In genomic region chr15:25504307-25504706, GRCh38 we compare ENCODE assay signal across 17 cellular contexts.
DNase-seq lines count a peak whose midpoint lies in the region; ATAC-seq and TF ChIP-seq lines count a peak whose summit lies in the region.
"Had no signal": no experiment of that assay in that cellular context is flagged by ENCODE, and none has a peak within 500 bp of the region (broad histone marks: within the 10 kb centered on the region; RNA-seq: fewer than 3 reads in every experiment).

No MANE protein-coding gene starts in this region.

- no peak overlapping the region for H3K4me3 Mint-ChIP-seq in endodermal cell
- H3K4me3 Mint-ChIP-seq: activated naive CD4-positive, alpha-beta T cell treated with anti-CD3 and anti-CD28 coated beads for 36 hours; central memory CD8-positive, alpha-beta T cell; natural killer cell treated with Interleukin-12 subunit alpha and Interleukin-12 subunit beta and Interleukin-15 and Interleukin-18, amount 100 ng/mL, for 72 hours; stimulated activated naive CD8-positive, alpha-beta T cell treated with anti-CD3 and anti-CD28 coated beads, Interleukin-15, Interleukin-2, amounts not matched to agents 100 ng/mL and 50 ng/mL, for 24 hours had no signal

- no peaks in the 10 kb centered on the region for H4K20me1 ChIP-seq in smooth muscle cell (ENCODE audit: low read depth)

- H3K9ac ChIP-seq in endodermal cell (ENCODE audit: extremely low read depth, low read length, poor library complexity, severe bottlenecking): no peak overlapping the region
- no peak overlapping the region for H3K9ac ChIP-seq in smooth muscle cell (ENCODE audit: low read depth)

- peak overlapping the region; percentile 74 for H3K27ac ChIP-seq in RWPE2 (ENCODE audit: poor library complexity, severe bottlenecking)
- no peak overlapping the region for H3K27ac ChIP-seq in endodermal cell (ENCODE audit: low read depth, low read length)
- peak overlapping the region; percentile 72 for H3K27ac ChIP-seq in smooth muscle cell (ENCODE audit: low read depth)
- H3K27ac ChIP-seq in uterus: no peak overlapping the region
- H3K27ac ChIP-seq: left lung had no signal

- TF ChIP-seq POLR2A in uterus (IDR thresholded peaks at IDR 0.05): no peak

- peak overlapping the region; percentile 36 for H3K27ac Mint-ChIP-seq in endodermal cell
- H3K27ac Mint-ChIP-seq: activated naive CD4-positive, alpha-beta T cell treated with anti-CD3 and anti-CD28 coated beads for 36 hours; natural killer cell treated with Interleukin-12 subunit alpha and Interleukin-12 subunit beta and Interleukin-15 and Interleukin-18, amount 100 ng/mL, for 72 hours; stimulated activated naive CD8-positive, alpha-beta T cell treated with anti-CD3 and anti-CD28 coated beads, Interleukin-15, Interleukin-2, amounts not matched to agents 100 ng/mL and 50 ng/mL, for 24 hours had no signal

- 47 to 73% methylated on average over 5 to 6 of the region's 6 CpGs for WGBS in endodermal cell (ENCODE audit: insufficient coverage in 1 of 2, insufficient read length in 1 of 2), 2 experiments
- WGBS in smooth muscle cell (ENCODE audit: low lambda C conversion rate): 20% methylated on average over 6 of the region's 6 CpGs

- H3K4me2 ChIP-seq in smooth muscle cell: peak overlapping the region; percentile 63

- H3K36me3 Mint-ChIP-seq in endodermal cell (ENCODE audit: low read depth): no peaks in the 10 kb centered on the region
- H3K36me3 Mint-ChIP-seq: natural killer cell treated with Interleukin-12 subunit alpha and Interleukin-12 subunit beta and Interleukin-15 and Interleukin-18, amount 100 ng/mL, for 72 hours had no signal

- peaks cover 1% of the 10 kb centered on the region for H3K9me3 Mint-ChIP-seq in endodermal cell
- H3K9me3 Mint-ChIP-seq: activated naive CD4-positive, alpha-beta T cell treated with anti-CD3 and anti-CD28 coated beads for 36 hours; central memory CD8-positive, alpha-beta T cell; stimulated activated naive CD8-positive, alpha-beta T cell treated with anti-CD3 and anti-CD28 coated beads, Interleukin-15, Interleukin-2, amounts not matched to agents 100 ng/mL and 50 ng/mL, for 24 hours had no signal

- no peak overlapping the region for H2AFZ ChIP-seq in smooth muscle cell (ENCODE audit: low read depth)

- H3K27me3 Mint-ChIP-seq in endodermal cell (ENCODE audit: insufficient read depth): no peaks in the 10 kb centered on the region
- H3K27me3 Mint-ChIP-seq: natural killer cell treated with Interleukin-12 subunit alpha and Interleukin-12 subunit beta and Interleukin-15 and Interleukin-18, amount 100 ng/mL, for 72 hours; stimulated activated naive CD8-positive, alpha-beta T cell treated with anti-CD3 and anti-CD28 coated beads, Interleukin-15, Interleukin-2, amounts not matched to agents 100 ng/mL and 50 ng/mL, for 24 hours had no signal

- H3K36me3 ChIP-seq in RWPE2 (ENCODE audit: low read depth): no peaks in the 10 kb centered on the region
- H3K36me3 ChIP-seq in endodermal cell (ENCODE audit: control insufficient read depth, insufficient read depth, low read length): no peaks in the 10 kb centered on the region
- no peaks in the 10 kb centered on the region for H3K36me3 ChIP-seq in smooth muscle cell (ENCODE audit: low read depth)
- no peaks in the 10 kb centered on the region for H3K36me3 ChIP-seq in uterus
- H3K36me3 ChIP-seq: left lung had no signal

- no peak overlapping the region for H3K4me3 ChIP-seq in RWPE2 (ENCODE audit: severe bottlenecking)
- no peak overlapping the region for H3K4me3 ChIP-seq in endodermal cell (ENCODE audit: low read length)
- no peak overlapping the region for H3K4me3 ChIP-seq in smooth muscle cell
- H3K4me3 ChIP-seq in uterus: no peak overlapping the region
- H3K4me3 ChIP-seq: left lung had no signal

- H3K79me2 ChIP-seq in smooth muscle cell (ENCODE audit: low read depth): no peaks in the 10 kb centered on the region

- peaks cover 9% of the 10 kb centered on the region for H3K4me1 Mint-ChIP-seq in endodermal cell
- H3K4me1 Mint-ChIP-seq: central memory CD8-positive, alpha-beta T cell had no signal

- no peaks in the 10 kb centered on the region for H3F3A ChIP-seq in smooth muscle cell (ENCODE audit: low read depth)

- H3K4me1 ChIP-seq in RWPE2 (ENCODE audit: insufficient read depth, poor library complexity, severe bottlenecking) (peaks cover 8% of the 10 kb centered on the region), endodermal cell (ENCODE audit: control insufficient read depth, insufficient read depth, low read length) (peaks cover 3% of the 10 kb centered on the region), smooth muscle cell (ENCODE audit: low read depth) (no peaks in the 10 kb centered on the region), uterus (no peaks in the 10 kb centered on the region)
- H3K4me1 ChIP-seq: left lung had no signal

- DNase-seq in GM04504 (ENCODE audit: low read depth) (peak; percentile 21), RWPE2 (ENCODE audit: low spot score) (no peak), endodermal cell (peak; percentile 61), smooth muscle cell (lab: John Stamatoyannopoulos, UW; ENCODE audit: unreplicated experiment) (no peak), uterus (no peak)
- no peak for DNase-seq in activated CD4-positive, alpha-beta T cell treated with anti-CD3 and anti-CD28 coated beads, Interleukin-2, amount 50 U/mL, for 4 hours
- DNase-seq: activated CD4-positive, CD25-positive, alpha-beta regulatory T cell; activated naive CD4-positive, alpha-beta T cell treated with anti-CD3 and anti-CD28 coated beads for 36 hours; erythroblast; GOT3; left lung had no signal

- ATAC-seq in RWPE2 (ENCODE audit: low read depth) (peak; percentile 80), GM18520 (IDR thresholded peaks at IDR 0.05; ENCODE audit: unreplicated experiment) (no peak), GM19397 (IDR thresholded peaks at IDR 0.05; ENCODE audit: unreplicated experiment) (no peak)
- ATAC-seq: left lung; natural killer cell treated with Interleukin-12 subunit alpha and Interleukin-12 subunit beta and Interleukin-15 and Interleukin-18, amount 100 ng/mL, for 72 hours; sciatic nerve had no signal

- intact Hi-C loops in uterus (cut with DNase I; ENCODE audit: low total_unique reads): no loop called here

- TF ChIP-seq CTCF in RWPE2 (IDR thresholded peaks at IDR 0.05; ENCODE audit: poor library complexity, severe bottlenecking) (no peak), endodermal cell (conservative IDR thresholded peaks at IDR 0.05) (no peak), smooth muscle cell (IDR thresholded peaks at IDR 0.05; ENCODE audit: borderline replicate concordance, insufficient read depth, poor library complexity, severe bottlenecking) (no peak), uterus (IDR thresholded peaks at IDR 0.05) (no peak)

- no peaks in the 10 kb centered on the region for H3K9me3 ChIP-seq in RWPE2 (ENCODE audit: severe bottlenecking)
- no peaks in the 10 kb centered on the region for H3K9me3 ChIP-seq in endodermal cell (ENCODE audit: control insufficient read depth, low read length)
- H3K9me3 ChIP-seq in smooth muscle cell (replicated peaks; ENCODE audit: low read depth): no peaks in the 10 kb centered on the region
- no peaks in the 10 kb centered on the region for H3K9me3 ChIP-seq in uterus
- H3K9me3 ChIP-seq: left lung had no signal

- H3K27me3 ChIP-seq in RWPE2 (ENCODE audit: insufficient read depth, poor library complexity, severe bottlenecking): peaks cover 2% of the 10 kb centered on the region
- no peaks in the 10 kb centered on the region for H3K27me3 ChIP-seq in endodermal cell (ENCODE audit: control insufficient read depth, insufficient read depth, low read length, poor library complexity, severe bottlenecking)
- no peaks in the 10 kb centered on the region for H3K27me3 ChIP-seq in smooth muscle cell (ENCODE audit: low read depth)
- no peaks in the 10 kb centered on the region for H3K27me3 ChIP-seq in uterus
- H3K27me3 ChIP-seq: left lung had no signal

Comparison
In these comparisons a context has a peak if more than half of its experiments do, and no peak if none do; other contexts are left out.
1. DNase-seq: peak in GM04504 (single experiment) and endodermal cell (single experiment); none in RWPE2 (single experiment), smooth muscle cell (single experiment), uterus (0 of 2) and activated CD4-positive, alpha-beta T cell treated with anti-CD3 and anti-CD28 coated beads, Interleukin-2, amount 50 U/mL, for 4 hours (0 of 2).
2. H3K27ac ChIP-seq: peak in RWPE2 (single experiment) and smooth muscle cell (single experiment); none in endodermal cell (single experiment) and uterus (0 of 2).